Comparison of ENCODE assay signal across 27 cellular contexts in genomic region chr17:9828296-9829059, GRCh38. TPM values are rescaled to one million over a fixed set of nuclear protein-coding genes. Genes with fewer than 3 reads are reported as not detected.
A peak's percentile ranks its signal among the peaks of the same experiment; 100 is the strongest.
DNase-seq lines count a peak whose midpoint lies in the region; ATAC-seq and TF ChIP-seq lines count a peak whose summit lies in the region.
"Had no signal": no experiment of that assay in that cellular context is flagged by ENCODE, and none has a peak within 500 bp of the region (broad histone marks: within the 10 kb centered on the region; RNA-seq: fewer than 3 reads in every experiment).

No MANE protein-coding gene starts in this region.

- no peaks in the 10 kb centered on the region for H3K4me1 ChIP-seq in smooth muscle cell (ENCODE audit: low read depth)
- no peaks in the 10 kb centered on the region for H3K4me1 ChIP-seq in CD8-positive, alpha-beta memory T cell (ENCODE audit: insufficient read depth, low read length)

- no peaks in the 10 kb centered on the region for H3K79me2 ChIP-seq in smooth muscle cell (ENCODE audit: low read depth)

- no peak overlapping the region for H3K4me3 Mint-ChIP-seq in mesothelial cell of epicardium
- H3K4me3 Mint-ChIP-seq in CD8-positive, alpha-beta memory T cell, result no peak overlapping the region
- H3K4me3 Mint-ChIP-seq: activated CD4-positive, alpha-beta T cell treated with anti-CD3 and anti-CD28 coated beads for 36 hours; activated naive CD8-positive, alpha-beta T cell treated with anti-CD3 and anti-CD28 coated beads for 36 hours; CD4-positive, alpha-beta memory T cell; GM23338 had no signal

- no peaks in the 10 kb centered on the region for H3K36me3 Mint-ChIP-seq in mesothelial cell of epicardium
- no peaks in the 10 kb centered on the region for H3K36me3 Mint-ChIP-seq in CD8-positive, alpha-beta memory T cell
- H3K36me3 Mint-ChIP-seq: CD4-positive, alpha-beta memory T cell had no signal

- ATAC-seq in HG03097 (IDR thresholded peaks at IDR 0.05; ENCODE audit: low FRiP score, unreplicated experiment) (no peak), GM19351 (IDR thresholded peaks at IDR 0.05; ENCODE audit: unreplicated experiment) (no peak)
- ATAC-seq: activated CD4-positive, alpha-beta T cell treated with anti-CD3 and anti-CD28 coated beads for 36 hours; GM23338 had no signal

- no peaks in the 10 kb centered on the region for H4K20me1 ChIP-seq in smooth muscle cell (ENCODE audit: low read depth)

- CTCF ChIA-PET in CD8-positive, alpha-beta memory T cell (lab: Charles Lee), result no interaction called here

- H2AFZ ChIP-seq in smooth muscle cell (ENCODE audit: low read depth), result peak overlapping the region; percentile 44
- H2AFZ ChIP-seq: GM23338 had no signal

- H3K4me2 ChIP-seq in smooth muscle cell, result peak overlapping the region; percentile 20
- H3K4me2 ChIP-seq: GM23338 had no signal

- no peak for TF ChIP-seq CTCF in AG10803 (conservative IDR thresholded peaks at IDR 0.05; ENCODE audit: low read length)
- no peak for TF ChIP-seq CTCF in mesothelial cell of epicardium (IDR thresholded peaks at IDR 0.05; ENCODE audit: unreplicated experiment)
- no peak for TF ChIP-seq CTCF in smooth muscle cell (IDR thresholded peaks at IDR 0.05; ENCODE audit: borderline replicate concordance, insufficient read depth, poor library complexity, severe bottlenecking)

- peak; percentile 15 for DNase-seq in AG10803 (ENCODE audit: low read depth)
- no peak for DNase-seq in mesothelial cell of epicardium (ENCODE audit: low spot score in 2 of 2, unreplicated experiment in 2 of 2)
- no peak for DNase-seq in smooth muscle cell (lab: John Stamatoyannopoulos, UW; ENCODE audit: unreplicated experiment)
- no peak for DNase-seq in CD8-positive, alpha-beta memory T cell
- no peak for DNase-seq in T-helper 1 cell
- DNase-seq: activated CD4-positive, alpha-beta T cell treated with anti-CD3 and anti-CD28 coated beads for 36 hours; activated effector memory CD4-positive, alpha-beta T cell treated with Interleukin-2 at 50 U/mL for 16 hours; activated naive CD8-positive, alpha-beta T cell treated with anti-CD3 and anti-CD28 coated beads for 36 hours; caudate nucleus; CD4-positive, alpha-beta memory T cell; Karpas-422; NCI-H1417 treated with DMSO at 0.1 percent for 48 hours; NCI-H446; stimulated activated CD8-positive, alpha-beta memory T cell treated with anti-CD3 and anti-CD28 coated beads, Interleukin-4, amount 100 ng/mL, for 48 hours had no signal

- H3K36me3 ChIP-seq in smooth muscle cell (ENCODE audit: low read depth), result no peaks in the 10 kb centered on the region
- no peaks in the 10 kb centered on the region for H3K36me3 ChIP-seq in CD8-positive, alpha-beta memory T cell (ENCODE audit: insufficient read depth, low read length)

- H3K27me3 Mint-ChIP-seq in mesothelial cell of epicardium (ENCODE audit: low read depth), result no peaks in the 10 kb centered on the region
- peaks cover 0 to 20% of the 10 kb centered on the region in 2 donors for H3K27me3 Mint-ChIP-seq in CD8-positive, alpha-beta memory T cell

- no peaks in the 10 kb centered on the region for H3F3A ChIP-seq in smooth muscle cell (ENCODE audit: low read depth)

- POLR2A ChIA-PET in CD8-positive, alpha-beta memory T cell (lab: Charles Lee), result no interaction called here

- peak overlapping the region; percentile 85 for H3K27ac Mint-ChIP-seq in mesothelial cell of epicardium
- no peak overlapping the region for H3K27ac Mint-ChIP-seq in CD8-positive, alpha-beta memory T cell
- H3K27ac Mint-ChIP-seq: activated CD4-positive, alpha-beta T cell treated with anti-CD3 and anti-CD28 coated beads for 36 hours; activated naive CD8-positive, alpha-beta T cell treated with anti-CD3 and anti-CD28 coated beads for 36 hours; CD4-positive, alpha-beta memory T cell; GM23338 had no signal

- H3K9me3 ChIP-seq in smooth muscle cell (replicated peaks; ENCODE audit: low read depth), result no peaks in the 10 kb centered on the region
- no peaks in the 10 kb centered on the region for H3K9me3 ChIP-seq in CD8-positive, alpha-beta memory T cell (ENCODE audit: low read length)

- no peak overlapping the region for H3K9ac ChIP-seq in smooth muscle cell (ENCODE audit: low read depth)

- H3K4me1 Mint-ChIP-seq in mesothelial cell of epicardium, result peaks cover 25% of the 10 kb centered on the region
- H3K4me1 Mint-ChIP-seq in CD8-positive, alpha-beta memory T cell, result no peaks in the 10 kb centered on the region
- H3K4me1 Mint-ChIP-seq: activated CD4-positive, alpha-beta T cell treated with anti-CD3 and anti-CD28 coated beads for 36 hours; activated naive CD8-positive, alpha-beta T cell treated with anti-CD3 and anti-CD28 coated beads for 36 hours; CD4-positive, alpha-beta memory T cell had no signal

- no peak overlapping the region for H3K4me3 ChIP-seq in AG10803 (ENCODE audit: low read length)
- H3K4me3 ChIP-seq in smooth muscle cell, result no peak overlapping the region
- H3K4me3 ChIP-seq in CD8-positive, alpha-beta memory T cell (ENCODE audit: low read length), result no peak overlapping the region
- H3K4me3 ChIP-seq: GM23338, lung, SK-N-MC had no signal

- no peaks in the 10 kb centered on the region for H3K27me3 ChIP-seq in smooth muscle cell (ENCODE audit: low read depth)
- H3K27me3 ChIP-seq in CD8-positive, alpha-beta memory T cell (ENCODE audit: insufficient read depth, low read length, poor library complexity, severe bottlenecking), result no peaks in the 10 kb centered on the region

- WGBS in smooth muscle cell (ENCODE audit: low lambda C conversion rate), result 52% methylated on average over 11 of the region's 11 CpGs

- no peaks in the 10 kb centered on the region for H3K9me3 Mint-ChIP-seq in mesothelial cell of epicardium
- no peaks in the 10 kb centered on the region for H3K9me3 Mint-ChIP-seq in CD8-positive, alpha-beta memory T cell
- H3K9me3 Mint-ChIP-seq: activated naive CD8-positive, alpha-beta T cell treated with anti-CD3 and anti-CD28 coated beads for 36 hours; CD4-positive, alpha-beta memory T cell; GM23338 had no signal

- H3K27ac ChIP-seq in cingulate gyrus (ENCODE audit: low read depth, low read length) (peak overlapping the region; percentile 19), smooth muscle cell (ENCODE audit: low read depth) (no peak overlapping the region)
- no peak overlapping the region for H3K27ac ChIP-seq in CD8-positive, alpha-beta memory T cell (ENCODE audit: low read depth, low read length)
- H3K27ac ChIP-seq: HL-60, RWPE1, SK-N-MC had no signal

RNA-seq across cellular contexts. Expression of gene GLP2R, which starts 2.8 kb away (rescaled TPM):
- total RNA-seq in mesothelial cell of epicardium (1.3 to 1.6 TPM (median 1.5 TPM) in 3 replicates), smooth muscle cell (0.18 and 0.45 TPM in 2 replicates)
- polyA plus RNA-seq in smooth muscle cell, result 0.03 and 0.73 TPM in 2 replicates
- not detected for total RNA-seq in CD8-positive, alpha-beta memory T cell
- polyA plus RNA-seq in CD8-positive, alpha-beta memory T cell, result not detected
- total RNA-seq: activated CD4-positive, alpha-beta T cell treated with anti-CD3 and anti-CD28 coated beads for 36 hours; activated naive CD8-positive, alpha-beta T cell treated with anti-CD3 and anti-CD28 coated beads for 36 hours; CD4-positive, alpha-beta memory T cell; dermis microvascular lymphatic vessel endothelial cell; GM23338; myocyte; skeletal muscle tissue; T-helper 2 cell treated with Interferon-gamma antibody and Interleukin-4, amounts not matched to agents 100 ng/mL and 5 ng/mL, for 36 hours had no signal
- polyA plus RNA-seq: CD4-positive, alpha-beta memory T cell; GM23338 had no signal

RNA-seq across cellular contexts. Expression of gene GSG1L2, which starts 6.6 kb away (rescaled TPM):
- total RNA-seq in mesothelial cell of epicardium (not detected in 3 replicates), smooth muscle cell (not detected in 2 replicates)
- polyA plus RNA-seq in smooth muscle cell, result not detected in 2 replicates
- not detected for total RNA-seq in CD8-positive, alpha-beta memory T cell
- polyA plus RNA-seq in CD8-positive, alpha-beta memory T cell, result not detected
- total RNA-seq: activated CD4-positive, alpha-beta T cell treated with anti-CD3 and anti-CD28 coated beads for 36 hours; activated naive CD8-positive, alpha-beta T cell treated with anti-CD3 and anti-CD28 coated beads for 36 hours; CD4-positive, alpha-beta memory T cell; dermis microvascular lymphatic vessel endothelial cell; GM23338; lung; myocyte; skeletal muscle tissue; T-helper 2 cell treated with Interferon-gamma antibody and Interleukin-4, amounts not matched to agents 100 ng/mL and 5 ng/mL, for 36 hours; urinary bladder had no signal
- polyA plus RNA-seq: CD4-positive, alpha-beta memory T cell; GM23338; lung; urinary bladder had no signal

RNA-seq across cellular contexts. Expression of gene DHRS7C, which starts 37.1 kb away (rescaled TPM):
- total RNA-seq in mesothelial cell of epicardium, result not detected in 3 replicates
- not detected in 2 replicates for total RNA-seq in smooth muscle cell
- polyA plus RNA-seq in smooth muscle cell, result not detected in 2 replicates
- not detected for total RNA-seq in CD8-positive, alpha-beta memory T cell
- polyA plus RNA-seq in CD8-positive, alpha-beta memory T cell, result not detected
- total RNA-seq: activated CD4-positive, alpha-beta T cell treated with anti-CD3 and anti-CD28 coated beads for 36 hours; activated naive CD8-positive, alpha-beta T cell treated with anti-CD3 and anti-CD28 coated beads for 36 hours; CD4-positive, alpha-beta memory T cell; dermis microvascular lymphatic vessel endothelial cell; GM23338; lung; T-helper 2 cell treated with Interferon-gamma antibody and Interleukin-4, amounts not matched to agents 100 ng/mL and 5 ng/mL, for 36 hours had no signal
- polyA plus RNA-seq: CD4-positive, alpha-beta memory T cell; GM23338; lung had no signal
